In the genomic region with DNA sequence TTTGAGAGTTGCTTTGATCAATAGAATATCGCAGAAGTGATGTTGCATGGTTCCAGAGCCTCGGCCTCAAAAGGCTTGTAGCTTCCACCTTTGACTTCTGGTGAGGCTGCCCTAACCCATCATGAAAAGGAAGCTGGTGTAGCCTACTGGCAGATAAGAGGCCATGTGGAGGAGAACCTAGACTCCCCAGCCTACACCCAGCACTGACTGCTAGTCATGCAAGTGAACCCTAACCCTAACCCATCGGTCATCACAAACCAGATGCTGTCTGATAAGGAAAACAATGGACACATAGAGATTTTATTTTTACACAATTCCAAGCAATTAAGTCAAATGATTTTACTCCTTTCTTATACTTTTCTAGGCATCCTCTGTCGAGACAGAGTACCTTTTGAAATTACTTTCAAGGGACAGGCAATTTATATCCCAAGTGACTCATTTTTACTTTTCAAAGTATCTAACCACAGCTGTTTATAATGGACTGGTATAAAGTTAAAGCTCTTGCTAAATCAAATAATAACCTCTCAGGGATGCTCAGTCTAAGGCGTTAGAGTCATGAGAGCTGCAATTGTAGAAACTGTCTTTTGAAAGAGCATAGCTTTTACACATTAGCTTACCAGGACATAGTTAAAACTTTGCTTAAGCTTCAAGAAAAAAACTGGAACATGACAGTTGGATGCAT, we compare ENCODE assay signal across 1 cellular context.
A peak's percentile ranks its signal among the peaks of the same experiment; 100 is the strongest.
TF ChIP-seq lines count a peak whose summit lies in the region.

No MANE protein-coding gene starts in this region.

TF ChIP-seq in K562, 482 proteins besides CTCF, POLR2A, EP300 and RAD21 (continued from another document and continues in another):
- TF ChIP-seq, protein P1, sequence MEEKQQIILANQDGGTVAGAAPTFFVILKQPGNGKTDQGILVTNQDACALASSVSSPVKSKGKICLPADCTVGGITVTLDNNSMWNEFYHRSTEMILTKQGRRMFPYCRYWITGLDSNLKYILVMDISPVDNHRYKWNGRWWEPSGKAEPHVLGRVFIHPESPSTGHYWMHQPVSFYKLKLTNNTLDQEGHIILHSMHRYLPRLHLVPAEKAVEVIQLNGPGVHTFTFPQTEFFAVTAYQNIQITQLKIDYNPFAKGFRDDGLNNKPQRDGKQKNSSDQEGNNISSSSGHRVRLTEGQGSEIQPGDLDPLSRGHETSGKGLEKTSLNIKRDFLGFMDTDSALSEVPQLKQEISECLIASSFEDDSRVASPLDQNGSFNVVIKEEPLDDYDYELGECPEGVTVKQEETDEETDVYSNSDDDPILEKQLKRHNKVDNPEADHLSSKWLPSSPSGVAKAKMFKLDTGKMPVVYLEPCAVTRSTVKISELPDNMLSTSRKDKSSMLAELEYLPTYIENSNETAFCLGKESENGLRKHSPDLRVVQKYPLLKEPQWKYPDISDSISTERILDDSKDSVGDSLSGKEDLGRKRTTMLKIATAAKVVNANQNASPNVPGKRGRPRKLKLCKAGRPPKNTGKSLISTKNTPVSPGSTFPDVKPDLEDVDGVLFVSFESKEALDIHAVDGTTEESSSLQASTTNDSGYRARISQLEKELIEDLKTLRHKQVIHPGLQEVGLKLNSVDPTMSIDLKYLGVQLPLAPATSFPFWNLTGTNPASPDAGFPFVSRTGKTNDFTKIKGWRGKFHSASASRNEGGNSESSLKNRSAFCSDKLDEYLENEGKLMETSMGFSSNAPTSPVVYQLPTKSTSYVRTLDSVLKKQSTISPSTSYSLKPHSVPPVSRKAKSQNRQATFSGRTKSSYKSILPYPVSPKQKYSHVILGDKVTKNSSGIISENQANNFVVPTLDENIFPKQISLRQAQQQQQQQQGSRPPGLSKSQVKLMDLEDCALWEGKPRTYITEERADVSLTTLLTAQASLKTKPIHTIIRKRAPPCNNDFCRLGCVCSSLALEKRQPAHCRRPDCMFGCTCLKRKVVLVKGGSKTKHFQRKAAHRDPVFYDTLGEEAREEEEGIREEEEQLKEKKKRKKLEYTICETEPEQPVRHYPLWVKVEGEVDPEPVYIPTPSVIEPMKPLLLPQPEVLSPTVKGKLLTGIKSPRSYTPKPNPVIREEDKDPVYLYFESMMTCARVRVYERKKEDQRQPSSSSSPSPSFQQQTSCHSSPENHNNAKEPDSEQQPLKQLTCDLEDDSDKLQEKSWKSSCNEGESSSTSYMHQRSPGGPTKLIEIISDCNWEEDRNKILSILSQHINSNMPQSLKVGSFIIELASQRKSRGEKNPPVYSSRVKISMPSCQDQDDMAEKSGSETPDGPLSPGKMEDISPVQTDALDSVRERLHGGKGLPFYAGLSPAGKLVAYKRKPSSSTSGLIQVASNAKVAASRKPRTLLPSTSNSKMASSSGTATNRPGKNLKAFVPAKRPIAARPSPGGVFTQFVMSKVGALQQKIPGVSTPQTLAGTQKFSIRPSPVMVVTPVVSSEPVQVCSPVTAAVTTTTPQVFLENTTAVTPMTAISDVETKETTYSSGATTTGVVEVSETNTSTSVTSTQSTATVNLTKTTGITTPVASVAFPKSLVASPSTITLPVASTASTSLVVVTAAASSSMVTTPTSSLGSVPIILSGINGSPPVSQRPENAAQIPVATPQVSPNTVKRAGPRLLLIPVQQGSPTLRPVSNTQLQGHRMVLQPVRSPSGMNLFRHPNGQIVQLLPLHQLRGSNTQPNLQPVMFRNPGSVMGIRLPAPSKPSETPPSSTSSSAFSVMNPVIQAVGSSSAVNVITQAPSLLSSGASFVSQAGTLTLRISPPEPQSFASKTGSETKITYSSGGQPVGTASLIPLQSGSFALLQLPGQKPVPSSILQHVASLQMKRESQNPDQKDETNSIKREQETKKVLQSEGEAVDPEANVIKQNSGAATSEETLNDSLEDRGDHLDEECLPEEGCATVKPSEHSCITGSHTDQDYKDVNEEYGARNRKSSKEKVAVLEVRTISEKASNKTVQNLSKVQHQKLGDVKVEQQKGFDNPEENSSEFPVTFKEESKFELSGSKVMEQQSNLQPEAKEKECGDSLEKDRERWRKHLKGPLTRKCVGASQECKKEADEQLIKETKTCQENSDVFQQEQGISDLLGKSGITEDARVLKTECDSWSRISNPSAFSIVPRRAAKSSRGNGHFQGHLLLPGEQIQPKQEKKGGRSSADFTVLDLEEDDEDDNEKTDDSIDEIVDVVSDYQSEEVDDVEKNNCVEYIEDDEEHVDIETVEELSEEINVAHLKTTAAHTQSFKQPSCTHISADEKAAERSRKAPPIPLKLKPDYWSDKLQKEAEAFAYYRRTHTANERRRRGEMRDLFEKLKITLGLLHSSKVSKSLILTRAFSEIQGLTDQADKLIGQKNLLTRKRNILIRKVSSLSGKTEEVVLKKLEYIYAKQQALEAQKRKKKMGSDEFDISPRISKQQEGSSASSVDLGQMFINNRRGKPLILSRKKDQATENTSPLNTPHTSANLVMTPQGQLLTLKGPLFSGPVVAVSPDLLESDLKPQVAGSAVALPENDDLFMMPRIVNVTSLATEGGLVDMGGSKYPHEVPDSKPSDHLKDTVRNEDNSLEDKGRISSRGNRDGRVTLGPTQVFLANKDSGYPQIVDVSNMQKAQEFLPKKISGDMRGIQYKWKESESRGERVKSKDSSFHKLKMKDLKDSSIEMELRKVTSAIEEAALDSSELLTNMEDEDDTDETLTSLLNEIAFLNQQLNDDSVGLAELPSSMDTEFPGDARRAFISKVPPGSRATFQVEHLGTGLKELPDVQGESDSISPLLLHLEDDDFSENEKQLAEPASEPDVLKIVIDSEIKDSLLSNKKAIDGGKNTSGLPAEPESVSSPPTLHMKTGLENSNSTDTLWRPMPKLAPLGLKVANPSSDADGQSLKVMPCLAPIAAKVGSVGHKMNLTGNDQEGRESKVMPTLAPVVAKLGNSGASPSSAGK (IDR thresholded peaks at IDR 0.05) = no peak
- TF ChIP-seq GATAD2B (IDR thresholded peaks at IDR 0.05; ENCODE audit: borderline replicate concordance) (no peak), RBM34 (IDR thresholded peaks at IDR 0.05; ENCODE audit: borderline replicate concordance, insufficient read depth, low read length) (no peak), MYBL2 (IDR thresholded peaks at IDR 0.05; ENCODE audit: low read depth) (no peak), MYBL2 (CRISPR knock-in tag; IDR thresholded peaks at IDR 0.05; ENCODE audit: borderline replicate concordance) (no peak), ARID1B (IDR thresholded peaks at IDR 0.05) (peak; percentile 29; the same call in 1 of the 2 replicates), CREB1 (IDR thresholded peaks at IDR 0.05) (no peak), CREB1 (CRISPR knock-in tag; IDR thresholded peaks at IDR 0.05) (no peak), CBFA2T2 (conservative IDR thresholded peaks at IDR 0.05) (peak; percentile 39), ZBED1 (IDR thresholded peaks at IDR 0.05) (no peak), NR1H2 (CRISPR knock-in tag; IDR thresholded peaks at IDR 0.05) (no peak), ZNF354B (CRISPR knock-in tag; IDR thresholded peaks at IDR 0.05) (no peak), CHD4 (IDR thresholded peaks at IDR 0.05; ENCODE audit: insufficient read depth, insufficient replicate concordance, low read depth, low read length, poor library complexity, severe bottlenecking) (no peak), HNRNPLL (IDR thresholded peaks at IDR 0.05; ENCODE audit: low read depth, low read length, poor library complexity, severe bottlenecking) (no peak), CBX5 (IDR thresholded peaks at IDR 0.05; ENCODE audit: borderline replicate concordance, low read depth) (no peak), ZNF134 (CRISPR knock-in tag; conservative IDR thresholded peaks at IDR 0.05) (no peak), PHB (CRISPR knock-in tag; IDR thresholded peaks at IDR 0.05) (no peak), CREM (IDR thresholded peaks at IDR 0.05; ENCODE audit: low read depth) (no peak), ELF1 (tag; IDR thresholded peaks at IDR 0.05) (no peak), ESRRA (IDR thresholded peaks at IDR 0.05; ENCODE audit: borderline replicate concordance, low read depth) (no peak), MAFG (tag; conservative IDR thresholded peaks at IDR 0.05) (no peak), ZNF707 (CRISPR knock-in tag; conservative IDR thresholded peaks at IDR 0.05) (no peak), FOXK1 (CRISPR knock-in tag; IDR thresholded peaks at IDR 0.05; ENCODE audit: borderline replicate concordance) (no peak), SPI1 (IDR thresholded peaks at IDR 0.05; ENCODE audit: borderline replicate concordance, low read depth, low read length) (no peak), SP2 (IDR thresholded peaks at IDR 0.05; ENCODE audit: extremely low read depth, low read depth, low read length, poor library complexity, severe bottlenecking) (no peak), NCOR1 (IDR thresholded peaks at IDR 0.05) (peak; percentile 38; the same call in 1 of the 2 replicates), ZNF695 (CRISPR knock-in tag; IDR thresholded peaks at IDR 0.05) (no peak), ZNF133 (CRISPR knock-in tag; IDR thresholded peaks at IDR 0.05) (no peak), PHB2 (IDR thresholded peaks at IDR 0.05; ENCODE audit: low read depth) (no peak)
- TF ChIP-seq, protein P2, sequence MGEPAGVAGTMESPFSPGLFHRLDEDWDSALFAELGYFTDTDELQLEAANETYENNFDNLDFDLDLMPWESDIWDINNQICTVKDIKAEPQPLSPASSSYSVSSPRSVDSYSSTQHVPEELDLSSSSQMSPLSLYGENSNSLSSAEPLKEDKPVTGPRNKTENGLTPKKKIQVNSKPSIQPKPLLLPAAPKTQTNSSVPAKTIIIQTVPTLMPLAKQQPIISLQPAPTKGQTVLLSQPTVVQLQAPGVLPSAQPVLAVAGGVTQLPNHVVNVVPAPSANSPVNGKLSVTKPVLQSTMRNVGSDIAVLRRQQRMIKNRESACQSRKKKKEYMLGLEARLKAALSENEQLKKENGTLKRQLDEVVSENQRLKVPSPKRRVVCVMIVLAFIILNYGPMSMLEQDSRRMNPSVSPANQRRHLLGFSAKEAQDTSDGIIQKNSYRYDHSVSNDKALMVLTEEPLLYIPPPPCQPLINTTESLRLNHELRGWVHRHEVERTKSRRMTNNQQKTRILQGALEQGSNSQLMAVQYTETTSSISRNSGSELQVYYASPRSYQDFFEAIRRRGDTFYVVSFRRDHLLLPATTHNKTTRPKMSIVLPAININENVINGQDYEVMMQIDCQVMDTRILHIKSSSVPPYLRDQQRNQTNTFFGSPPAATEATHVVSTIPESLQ (CRISPR knock-in tag; IDR thresholded peaks at IDR 0.05) = no peak
- TF ChIP-seq, protein P3, sequence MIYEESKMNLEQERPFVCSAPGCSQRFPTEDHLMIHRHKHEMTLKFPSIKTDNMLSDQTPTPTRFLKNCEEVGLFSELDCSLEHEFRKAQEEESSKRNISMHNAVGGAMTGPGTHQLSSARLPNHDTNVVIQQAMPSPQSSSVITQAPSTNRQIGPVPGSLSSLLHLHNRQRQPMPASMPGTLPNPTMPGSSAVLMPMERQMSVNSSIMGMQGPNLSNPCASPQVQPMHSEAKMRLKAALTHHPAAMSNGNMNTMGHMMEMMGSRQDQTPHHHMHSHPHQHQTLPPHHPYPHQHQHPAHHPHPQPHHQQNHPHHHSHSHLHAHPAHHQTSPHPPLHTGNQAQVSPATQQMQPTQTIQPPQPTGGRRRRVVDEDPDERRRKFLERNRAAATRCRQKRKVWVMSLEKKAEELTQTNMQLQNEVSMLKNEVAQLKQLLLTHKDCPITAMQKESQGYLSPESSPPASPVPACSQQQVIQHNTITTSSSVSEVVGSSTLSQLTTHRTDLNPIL (CRISPR knock-in tag; IDR thresholded peaks at IDR 0.05) = no peak
- TF ChIP-seq, protein P4, sequence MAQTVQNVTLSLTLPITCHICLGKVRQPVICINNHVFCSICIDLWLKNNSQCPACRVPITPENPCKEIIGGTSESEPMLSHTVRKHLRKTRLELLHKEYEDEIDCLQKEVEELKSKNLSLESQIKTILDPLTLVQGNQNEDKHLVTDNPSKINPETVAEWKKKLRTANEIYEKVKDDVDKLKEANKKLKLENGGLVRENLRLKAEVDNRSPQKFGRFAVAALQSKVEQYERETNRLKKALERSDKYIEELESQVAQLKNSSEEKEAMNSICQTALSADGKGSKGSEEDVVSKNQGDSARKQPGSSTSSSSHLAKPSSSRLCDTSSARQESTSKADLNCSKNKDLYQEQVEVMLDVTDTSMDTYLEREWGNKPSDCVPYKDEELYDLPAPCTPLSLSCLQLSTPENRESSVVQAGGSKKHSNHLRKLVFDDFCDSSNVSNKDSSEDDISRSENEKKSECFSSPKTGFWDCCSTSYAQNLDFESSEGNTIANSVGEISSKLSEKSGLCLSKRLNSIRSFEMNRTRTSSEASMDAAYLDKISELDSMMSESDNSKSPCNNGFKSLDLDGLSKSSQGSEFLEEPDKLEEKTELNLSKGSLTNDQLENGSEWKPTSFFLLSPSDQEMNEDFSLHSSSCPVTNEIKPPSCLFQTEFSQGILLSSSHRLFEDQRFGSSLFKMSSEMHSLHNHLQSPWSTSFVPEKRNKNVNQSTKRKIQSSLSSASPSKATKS (CRISPR knock-in tag; IDR thresholded peaks at IDR 0.05) = no peak
- TF ChIP-seq, protein P5, sequence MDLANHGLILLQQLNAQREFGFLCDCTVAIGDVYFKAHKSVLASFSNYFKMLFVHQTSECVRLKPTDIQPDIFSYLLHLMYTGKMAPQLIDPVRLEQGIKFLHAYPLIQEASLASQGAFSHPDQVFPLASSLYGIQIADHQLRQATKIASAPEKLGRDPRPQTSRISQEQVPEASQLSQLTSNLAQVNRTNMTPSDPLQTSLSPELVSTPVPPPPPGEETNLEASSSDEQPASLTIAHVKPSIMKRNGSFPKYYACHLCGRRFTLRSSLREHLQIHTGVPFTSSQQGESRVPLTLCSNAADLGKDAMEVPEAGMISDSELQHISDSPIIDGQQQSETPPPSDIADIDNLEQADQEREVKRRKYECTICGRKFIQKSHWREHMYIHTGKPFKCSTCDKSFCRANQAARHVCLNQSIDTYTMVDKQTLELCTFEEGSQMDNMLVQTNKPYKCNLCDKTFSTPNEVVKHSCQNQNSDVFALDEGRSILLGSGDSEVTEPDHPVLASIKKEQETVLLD (IDR thresholded peaks at IDR 0.05) = no peak
- TF ChIP-seq, protein P6, sequence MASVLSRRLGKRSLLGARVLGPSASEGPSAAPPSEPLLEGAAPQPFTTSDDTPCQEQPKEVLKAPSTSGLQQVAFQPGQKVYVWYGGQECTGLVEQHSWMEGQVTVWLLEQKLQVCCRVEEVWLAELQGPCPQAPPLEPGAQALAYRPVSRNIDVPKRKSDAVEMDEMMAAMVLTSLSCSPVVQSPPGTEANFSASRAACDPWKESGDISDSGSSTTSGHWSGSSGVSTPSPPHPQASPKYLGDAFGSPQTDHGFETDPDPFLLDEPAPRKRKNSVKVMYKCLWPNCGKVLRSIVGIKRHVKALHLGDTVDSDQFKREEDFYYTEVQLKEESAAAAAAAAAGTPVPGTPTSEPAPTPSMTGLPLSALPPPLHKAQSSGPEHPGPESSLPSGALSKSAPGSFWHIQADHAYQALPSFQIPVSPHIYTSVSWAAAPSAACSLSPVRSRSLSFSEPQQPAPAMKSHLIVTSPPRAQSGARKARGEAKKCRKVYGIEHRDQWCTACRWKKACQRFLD (CRISPR knock-in tag; IDR thresholded peaks at IDR 0.05) = no peak
- TF ChIP-seq, protein P7, sequence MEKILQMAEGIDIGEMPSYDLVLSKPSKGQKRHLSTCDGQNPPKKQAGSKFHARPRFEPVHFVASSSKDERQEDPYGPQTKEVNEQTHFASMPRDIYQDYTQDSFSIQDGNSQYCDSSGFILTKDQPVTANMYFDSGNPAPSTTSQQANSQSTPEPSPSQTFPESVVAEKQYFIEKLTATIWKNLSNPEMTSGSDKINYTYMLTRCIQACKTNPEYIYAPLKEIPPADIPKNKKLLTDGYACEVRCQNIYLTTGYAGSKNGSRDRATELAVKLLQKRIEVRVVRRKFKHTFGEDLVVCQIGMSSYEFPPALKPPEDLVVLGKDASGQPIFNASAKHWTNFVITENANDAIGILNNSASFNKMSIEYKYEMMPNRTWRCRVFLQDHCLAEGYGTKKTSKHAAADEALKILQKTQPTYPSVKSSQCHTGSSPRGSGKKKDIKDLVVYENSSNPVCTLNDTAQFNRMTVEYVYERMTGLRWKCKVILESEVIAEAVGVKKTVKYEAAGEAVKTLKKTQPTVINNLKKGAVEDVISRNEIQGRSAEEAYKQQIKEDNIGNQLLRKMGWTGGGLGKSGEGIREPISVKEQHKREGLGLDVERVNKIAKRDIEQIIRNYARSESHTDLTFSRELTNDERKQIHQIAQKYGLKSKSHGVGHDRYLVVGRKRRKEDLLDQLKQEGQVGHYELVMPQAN (IDR thresholded peaks at IDR 0.05; ENCODE audit: borderline replicate concordance) = no peak
